Comparison of ENCODE assay signal across 26 cellular contexts in the genomic region with DNA sequence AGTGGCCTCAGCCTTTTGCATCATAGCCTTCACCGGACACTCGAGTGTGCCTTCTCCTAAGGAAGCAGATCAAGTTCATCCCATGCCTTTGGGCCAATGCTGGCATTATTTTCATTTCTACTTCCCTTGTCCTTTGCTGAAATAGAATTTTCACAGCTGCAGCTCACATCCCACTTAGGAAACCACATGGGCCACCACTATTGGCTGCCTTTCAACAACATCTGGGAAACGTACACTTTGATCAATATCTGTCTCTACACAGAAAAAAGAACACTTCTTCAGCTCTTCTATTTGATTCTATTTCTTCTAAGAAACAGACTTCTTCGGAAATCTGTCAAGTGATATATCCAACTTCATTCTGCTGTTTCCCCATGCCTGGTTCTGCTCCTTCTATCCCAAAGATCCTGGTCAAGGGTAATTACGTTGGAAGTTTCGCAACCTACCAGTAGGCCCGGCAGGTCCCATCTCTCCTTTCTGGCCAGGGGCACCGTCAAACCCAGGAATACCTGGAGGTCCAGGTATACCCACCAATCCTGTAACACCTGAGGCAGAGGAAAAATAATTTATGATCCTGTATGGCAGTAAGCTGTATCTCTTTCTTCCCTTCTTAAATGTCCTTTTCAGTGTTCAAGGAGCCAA.
"Had no signal": no experiment of that assay in that cellular context is flagged by ENCODE, and none has a peak within 500 bp of the region (broad histone marks: within the 10 kb centered on the region; RNA-seq: fewer than 3 reads in every experiment).

No MANE protein-coding gene starts in this region.

- H3K27ac Mint-ChIP-seq: activated B cell treated with CpG ODN at 0.5 μM for 24 hours; activated CD4-positive, alpha-beta memory T cell treated with anti-CD3 and anti-CD28 coated beads, Interleukin-2, amount 10 ng/mL, durations not matched to agents 7 days and 5 days; activated CD8-positive, alpha-beta memory T cell treated with anti-CD3 and anti-CD28 coated beads, Interleukin-2, amount 10 ng/mL, durations not matched to agents 7 days and 5 days; activated naive CD4-positive, alpha-beta T cell treated with anti-CD3 and anti-CD28 coated beads for 36 hours; activated T-helper 17 cell treated with anti-CD3 and anti-CD28 coated beads, Interleukin-2, amount 50 U/mL, for 72 hours; naive thymus-derived CD4-positive, alpha-beta T cell; neural progenitor cell; stimulated activated naive B cell treated with anti-CD40 and anti-IgM and Interleukin-4, amounts not matched to agents 10 μg/mL and 1 μg/mL and 100 μg/mL, for 72 hours had no signal

- H3K36me3 ChIP-seq: neural progenitor cell had no signal

- ATAC-seq: activated CD8-positive, alpha-beta memory T cell treated with anti-CD3 and anti-CD28 coated beads, Interleukin-2, amount 10 ng/mL, durations not matched to agents 7 days and 5 days; activated T-helper 17 cell treated with anti-CD3 and anti-CD28 coated beads, Interleukin-2, amount 50 U/mL, for 72 hours; gastrocnemius medialis; mucosa of descending colon; naive thymus-derived CD4-positive, alpha-beta T cell; stimulated activated naive B cell treated with anti-CD40 and anti-IgM and Interleukin-4, amounts not matched to agents 10 μg/mL and 1 μg/mL and 100 μg/mL, for 72 hours had no signal

- H3K4me3 Mint-ChIP-seq: activated B cell treated with CpG ODN at 0.5 μM for 24 hours; activated CD4-positive, alpha-beta memory T cell treated with anti-CD3 and anti-CD28 coated beads, Interleukin-2, amount 10 ng/mL, durations not matched to agents 7 days and 5 days; activated CD8-positive, alpha-beta memory T cell treated with anti-CD3 and anti-CD28 coated beads, Interleukin-2, amount 10 ng/mL, durations not matched to agents 7 days and 5 days; activated naive CD4-positive, alpha-beta T cell treated with anti-CD3 and anti-CD28 coated beads for 36 hours; activated T-helper 17 cell treated with anti-CD3 and anti-CD28 coated beads, Interleukin-2, amount 50 U/mL, for 72 hours; central memory CD8-positive, alpha-beta T cell; naive thymus-derived CD4-positive, alpha-beta T cell; neural progenitor cell; stimulated activated naive B cell treated with anti-CD40 and anti-IgM and Interleukin-4, amounts not matched to agents 10 μg/mL and 1 μg/mL and 100 μg/mL, for 72 hours had no signal

- H3K4me1 Mint-ChIP-seq: activated B cell treated with CpG ODN at 0.5 μM for 24 hours; activated CD4-positive, alpha-beta memory T cell treated with anti-CD3 and anti-CD28 coated beads, Interleukin-2, amount 10 ng/mL, durations not matched to agents 7 days and 5 days; activated CD8-positive, alpha-beta memory T cell treated with anti-CD3 and anti-CD28 coated beads, Interleukin-2, amount 10 ng/mL, durations not matched to agents 7 days and 5 days; central memory CD8-positive, alpha-beta T cell; neural progenitor cell; stimulated activated naive B cell treated with anti-CD40 and anti-IgM and Interleukin-4, amounts not matched to agents 10 μg/mL and 1 μg/mL and 100 μg/mL, for 72 hours had no signal

- DNase-seq: activated B cell treated with CpG ODN at 0.5 μM for 24 hours; activated CD4-positive, alpha-beta memory T cell treated with anti-CD3 and anti-CD28 coated beads, Interleukin-2, amount 10 ng/mL, durations not matched to agents 7 days and 5 days; activated CD4-positive, alpha-beta T cell treated with anti-CD3 and anti-CD28 coated beads for 4 hours; activated CD8-positive, alpha-beta memory T cell treated with anti-CD3 and anti-CD28 coated beads, Interleukin-2, amount 10 ng/mL, durations not matched to agents 7 days and 5 days; activated naive CD4-positive, alpha-beta T cell treated with anti-CD3 and anti-CD28 coated beads for 36 hours; anterior cingulate cortex; brain microvascular endothelial cell; gastrocnemius medialis; head of caudate nucleus; kidney; left lung; mesenchymal stem cell; mucosa of descending colon; naive thymus-derived CD4-positive, alpha-beta T cell; pancreas; sigmoid colon; spleen; stimulated activated CD4-positive, alpha-beta T cell treated with anti-CD3 and anti-CD28 coated beads, Interleukin-4, amount 100 ng/mL, for 4 hours; stimulated activated naive B cell treated with anti-CD40 and anti-IgM and Interleukin-4, amounts not matched to agents 10 μg/mL and 1 μg/mL and 100 μg/mL, for 72 hours; SW 1271 had no signal

- H3K27me3 Mint-ChIP-seq: activated CD4-positive, alpha-beta memory T cell treated with anti-CD3 and anti-CD28 coated beads, Interleukin-2, amount 10 ng/mL, durations not matched to agents 7 days and 5 days; central memory CD8-positive, alpha-beta T cell had no signal

- H2AFZ ChIP-seq: neural progenitor cell had no signal

- H3K27me3 ChIP-seq: brain microvascular endothelial cell, gastrocnemius medialis, left lung, neural progenitor cell, pancreas, sigmoid colon, spleen had no signal

- H3K4me2 ChIP-seq: neural progenitor cell had no signal

- H3K9me3 Mint-ChIP-seq: activated B cell treated with CpG ODN at 0.5 μM for 24 hours; activated CD4-positive, alpha-beta memory T cell treated with anti-CD3 and anti-CD28 coated beads, Interleukin-2, amount 10 ng/mL, durations not matched to agents 7 days and 5 days; activated naive CD4-positive, alpha-beta T cell treated with anti-CD3 and anti-CD28 coated beads for 36 hours; activated T-helper 17 cell treated with anti-CD3 and anti-CD28 coated beads, Interleukin-2, amount 50 U/mL, for 72 hours; central memory CD8-positive, alpha-beta T cell; naive thymus-derived CD4-positive, alpha-beta T cell; neural progenitor cell; stimulated activated naive B cell treated with anti-CD40 and anti-IgM and Interleukin-4, amounts not matched to agents 10 μg/mL and 1 μg/mL and 100 μg/mL, for 72 hours had no signal

- H3K9me3 ChIP-seq: gastrocnemius medialis, left lung, mucosa of descending colon, pancreas, sigmoid colon, spleen, thoracic aorta had no signal

- H3K4me3 ChIP-seq: coronary artery, gastrocnemius medialis, left lung, mucosa of descending colon, neural progenitor cell, pancreas, sigmoid colon, thoracic aorta had no signal

- FAIRE-seq: endometrium, kidney, pancreas had no signal

- H3K36me3 Mint-ChIP-seq: activated CD8-positive, alpha-beta memory T cell treated with anti-CD3 and anti-CD28 coated beads, Interleukin-2, amount 10 ng/mL, durations not matched to agents 7 days and 5 days; naive thymus-derived CD4-positive, alpha-beta T cell; stimulated activated naive B cell treated with anti-CD40 and anti-IgM and Interleukin-4, amounts not matched to agents 10 μg/mL and 1 μg/mL and 100 μg/mL, for 72 hours had no signal

- H3K27ac ChIP-seq: brain microvascular endothelial cell, gastrocnemius medialis, neural progenitor cell, pancreas, thoracic aorta had no signal

- H3K9ac ChIP-seq: neural progenitor cell had no signal

- H3K4me1 ChIP-seq: gastrocnemius medialis, neural progenitor cell had no signal
